1 cellular context compared by ENCODE assay signal in the genomic region with DNA sequence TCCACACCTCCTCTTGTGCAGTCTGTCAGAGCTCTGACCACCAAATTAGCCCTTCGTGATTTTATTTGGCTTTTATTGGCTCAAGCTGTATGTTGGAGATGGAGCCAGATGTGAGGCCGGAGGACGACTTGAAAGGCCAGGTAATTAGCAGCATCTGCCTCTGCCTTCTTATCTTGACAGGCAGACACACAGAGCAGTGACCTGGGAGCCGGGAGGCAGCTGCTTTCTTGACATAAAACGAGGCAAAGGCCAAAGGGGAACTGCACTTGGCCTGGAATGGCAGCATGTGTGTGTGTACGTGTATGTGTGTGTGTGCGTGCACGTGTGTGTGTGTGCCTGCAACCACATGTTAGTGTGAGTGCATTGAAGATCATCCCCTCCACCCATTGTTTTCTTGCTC.
A peak's percentile ranks its signal among the peaks of the same experiment; 100 is the strongest.
TF ChIP-seq lines count a peak whose summit lies in the region.

No MANE protein-coding gene starts in this region.

TF ChIP-seq in SK-N-SH, 30 proteins besides CTCF, POLR2A, EP300 and RAD21 (continued from another document):
- TF ChIP-seq, protein P1, sequence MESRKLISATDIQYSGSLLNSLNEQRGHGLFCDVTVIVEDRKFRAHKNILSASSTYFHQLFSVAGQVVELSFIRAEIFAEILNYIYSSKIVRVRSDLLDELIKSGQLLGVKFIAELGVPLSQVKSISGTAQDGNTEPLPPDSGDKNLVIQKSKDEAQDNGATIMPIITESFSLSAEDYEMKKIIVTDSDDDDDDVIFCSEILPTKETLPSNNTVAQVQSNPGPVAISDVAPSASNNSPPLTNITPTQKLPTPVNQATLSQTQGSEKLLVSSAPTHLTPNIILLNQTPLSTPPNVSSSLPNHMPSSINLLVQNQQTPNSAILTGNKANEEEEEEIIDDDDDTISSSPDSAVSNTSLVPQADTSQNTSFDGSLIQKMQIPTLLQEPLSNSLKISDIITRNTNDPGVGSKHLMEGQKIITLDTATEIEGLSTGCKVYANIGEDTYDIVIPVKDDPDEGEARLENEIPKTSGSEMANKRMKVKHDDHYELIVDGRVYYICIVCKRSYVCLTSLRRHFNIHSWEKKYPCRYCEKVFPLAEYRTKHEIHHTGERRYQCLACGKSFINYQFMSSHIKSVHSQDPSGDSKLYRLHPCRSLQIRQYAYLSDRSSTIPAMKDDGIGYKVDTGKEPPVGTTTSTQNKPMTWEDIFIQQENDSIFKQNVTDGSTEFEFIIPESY (IDR thresholded peaks at IDR 0.05; ENCODE audit: borderline replicate concordance, low read depth) = no peak
- TF ChIP-seq RCOR1 (IDR thresholded peaks at IDR 0.05; ENCODE audit: low read length) (peak; percentile 95), CHD2 (IDR thresholded peaks at IDR 0.05; ENCODE audit: low read length, partially characterized antibody) (peak; percentile 89), FOSL2 (IDR thresholded peaks at IDR 0.05; ENCODE audit: borderline replicate concordance, low read depth) (no peak), FOXJ3 (CRISPR knock-in tag; IDR thresholded peaks at IDR 0.05) (peak; percentile 97), NRF1 (IDR thresholded peaks at IDR 0.05; ENCODE audit: low read depth, low read length) (no peak), YY1 (IDR thresholded peaks at IDR 0.05; ENCODE audit: low read depth) (no peak), EZH2phosphoT487 (IDR thresholded peaks at IDR 0.05; ENCODE audit: borderline replicate concordance, low read depth) (no peak), SMC3 (IDR thresholded peaks at IDR 0.05; ENCODE audit: low read depth, low read length) (no peak), MEF2A (IDR thresholded peaks at IDR 0.05; ENCODE audit: borderline replicate concordance, low read depth) (no peak), TEAD4 (IDR thresholded peaks at IDR 0.05; ENCODE audit: borderline replicate concordance, insufficient read depth) (no peak), TAF1 (IDR thresholded peaks at IDR 0.05; ENCODE audit: borderline replicate concordance, low read depth, low read length) (no peak), POLR2AphosphoS5 (IDR thresholded peaks at IDR 0.05; ENCODE audit: low read depth, low read length) (no peak), GABPA (IDR thresholded peaks at IDR 0.05; ENCODE audit: low read depth) (no peak), ELF1 (IDR thresholded peaks at IDR 0.05) (no peak), RFX5 (IDR thresholded peaks at IDR 0.05; ENCODE audit: low read length) (no peak), MXI1 (IDR thresholded peaks at IDR 0.05; ENCODE audit: low read depth, low read length) (peak; percentile 93), GATA2 (CRISPR knock-in tag; IDR thresholded peaks at IDR 0.05) (peak; percentile 99)
- TF ChIP-seq, protein P2, sequence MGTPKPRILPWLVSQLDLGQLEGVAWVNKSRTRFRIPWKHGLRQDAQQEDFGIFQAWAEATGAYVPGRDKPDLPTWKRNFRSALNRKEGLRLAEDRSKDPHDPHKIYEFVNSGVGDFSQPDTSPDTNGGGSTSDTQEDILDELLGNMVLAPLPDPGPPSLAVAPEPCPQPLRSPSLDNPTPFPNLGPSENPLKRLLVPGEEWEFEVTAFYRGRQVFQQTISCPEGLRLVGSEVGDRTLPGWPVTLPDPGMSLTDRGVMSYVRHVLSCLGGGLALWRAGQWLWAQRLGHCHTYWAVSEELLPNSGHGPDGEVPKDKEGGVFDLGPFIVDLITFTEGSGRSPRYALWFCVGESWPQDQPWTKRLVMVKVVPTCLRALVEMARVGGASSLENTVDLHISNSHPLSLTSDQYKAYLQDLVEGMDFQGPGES (IDR thresholded peaks at IDR 0.05; ENCODE audit: low read depth, low read length) = no peak
- TF ChIP-seq, protein P3, sequence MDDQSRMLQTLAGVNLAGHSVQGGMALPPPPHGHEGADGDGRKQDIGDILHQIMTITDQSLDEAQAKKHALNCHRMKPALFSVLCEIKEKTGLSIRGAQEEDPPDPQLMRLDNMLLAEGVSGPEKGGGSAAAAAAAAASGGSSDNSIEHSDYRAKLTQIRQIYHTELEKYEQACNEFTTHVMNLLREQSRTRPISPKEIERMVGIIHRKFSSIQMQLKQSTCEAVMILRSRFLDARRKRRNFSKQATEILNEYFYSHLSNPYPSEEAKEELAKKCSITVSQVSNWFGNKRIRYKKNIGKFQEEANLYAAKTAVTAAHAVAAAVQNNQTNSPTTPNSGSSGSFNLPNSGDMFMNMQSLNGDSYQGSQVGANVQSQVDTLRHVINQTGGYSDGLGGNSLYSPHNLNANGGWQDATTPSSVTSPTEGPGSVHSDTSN (IDR thresholded peaks at IDR 0.05) = no peak
